In the genomic region with DNA sequence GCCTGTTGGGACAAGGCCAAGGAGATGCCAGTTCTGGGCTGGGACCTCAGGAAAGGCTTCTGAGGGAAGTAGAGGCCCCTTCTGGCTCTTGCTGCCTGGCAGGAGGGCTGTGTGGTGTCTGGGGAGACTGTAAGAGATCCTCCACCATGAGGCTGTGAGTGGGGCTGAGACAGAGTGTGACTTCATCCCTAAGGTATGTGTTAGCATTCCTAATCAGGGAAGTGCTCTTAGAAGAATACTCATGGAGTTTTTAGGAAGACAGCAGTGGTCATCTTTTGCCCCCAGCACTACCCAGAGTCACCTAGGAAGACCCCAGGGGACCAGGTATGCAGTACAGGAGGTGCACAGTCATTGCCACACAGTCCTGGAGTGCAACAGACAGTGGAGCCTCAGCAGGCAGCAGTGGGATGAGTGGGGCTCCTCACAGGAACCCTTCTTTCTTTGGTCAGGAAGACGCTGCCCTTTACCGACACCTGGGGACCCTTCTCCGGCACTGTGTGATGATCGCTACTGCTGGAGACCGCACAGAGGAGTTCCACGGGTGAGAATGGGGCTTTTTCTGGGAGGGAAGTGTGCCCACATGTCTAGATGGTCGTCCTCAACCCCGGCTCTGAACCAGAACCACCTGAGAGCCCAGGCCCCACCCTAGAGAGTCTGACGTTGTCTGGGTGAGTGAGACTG, we compare ENCODE assay signal across 1 cellular context.
TF ChIP-seq lines count a peak whose summit lies in the region.

No MANE protein-coding gene starts in this region.

TF ChIP-seq in HepG2, 621 proteins besides CTCF, POLR2A, EP300 and RAD21:
- no peak for TF ChIP-seq ZNF619 (CRISPR knock-in tag; IDR thresholded peaks at IDR 0.05)
- TF ChIP-seq ZMAT3 (CRISPR knock-in tag; conservative IDR thresholded peaks at IDR 0.05) = no peak
- TF ChIP-seq POLR2G (IDR thresholded peaks at IDR 0.05; ENCODE audit: low read depth, low read length) = no peak
- TF ChIP-seq, protein P1, sequence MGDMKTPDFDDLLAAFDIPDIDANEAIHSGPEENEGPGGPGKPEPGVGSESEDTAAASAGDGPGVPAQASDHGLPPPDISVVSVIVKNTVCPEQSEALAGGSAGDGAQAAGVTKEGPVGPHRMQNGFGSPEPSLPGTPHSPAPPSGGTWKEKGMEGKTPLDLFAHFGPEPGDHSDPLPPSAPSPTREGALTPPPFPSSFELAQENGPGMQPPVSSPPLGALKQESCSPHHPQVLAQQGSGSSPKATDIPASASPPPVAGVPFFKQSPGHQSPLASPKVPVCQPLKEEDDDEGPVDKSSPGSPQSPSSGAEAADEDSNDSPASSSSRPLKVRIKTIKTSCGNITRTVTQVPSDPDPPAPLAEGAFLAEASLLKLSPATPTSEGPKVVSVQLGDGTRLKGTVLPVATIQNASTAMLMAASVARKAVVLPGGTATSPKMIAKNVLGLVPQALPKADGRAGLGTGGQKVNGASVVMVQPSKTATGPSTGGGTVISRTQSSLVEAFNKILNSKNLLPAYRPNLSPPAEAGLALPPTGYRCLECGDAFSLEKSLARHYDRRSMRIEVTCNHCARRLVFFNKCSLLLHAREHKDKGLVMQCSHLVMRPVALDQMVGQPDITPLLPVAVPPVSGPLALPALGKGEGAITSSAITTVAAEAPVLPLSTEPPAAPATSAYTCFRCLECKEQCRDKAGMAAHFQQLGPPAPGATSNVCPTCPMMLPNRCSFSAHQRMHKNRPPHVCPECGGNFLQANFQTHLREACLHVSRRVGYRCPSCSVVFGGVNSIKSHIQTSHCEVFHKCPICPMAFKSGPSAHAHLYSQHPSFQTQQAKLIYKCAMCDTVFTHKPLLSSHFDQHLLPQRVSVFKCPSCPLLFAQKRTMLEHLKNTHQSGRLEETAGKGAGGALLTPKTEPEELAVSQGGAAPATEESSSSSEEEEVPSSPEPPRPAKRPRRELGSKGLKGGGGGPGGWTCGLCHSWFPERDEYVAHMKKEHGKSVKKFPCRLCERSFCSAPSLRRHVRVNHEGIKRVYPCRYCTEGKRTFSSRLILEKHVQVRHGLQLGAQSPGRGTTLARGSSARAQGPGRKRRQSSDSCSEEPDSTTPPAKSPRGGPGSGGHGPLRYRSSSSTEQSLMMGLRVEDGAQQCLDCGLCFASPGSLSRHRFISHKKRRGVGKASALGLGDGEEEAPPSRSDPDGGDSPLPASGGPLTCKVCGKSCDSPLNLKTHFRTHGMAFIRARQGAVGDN (CRISPR knock-in tag; IDR thresholded peaks at IDR 0.05) = no peak
- TF ChIP-seq, protein P2, sequence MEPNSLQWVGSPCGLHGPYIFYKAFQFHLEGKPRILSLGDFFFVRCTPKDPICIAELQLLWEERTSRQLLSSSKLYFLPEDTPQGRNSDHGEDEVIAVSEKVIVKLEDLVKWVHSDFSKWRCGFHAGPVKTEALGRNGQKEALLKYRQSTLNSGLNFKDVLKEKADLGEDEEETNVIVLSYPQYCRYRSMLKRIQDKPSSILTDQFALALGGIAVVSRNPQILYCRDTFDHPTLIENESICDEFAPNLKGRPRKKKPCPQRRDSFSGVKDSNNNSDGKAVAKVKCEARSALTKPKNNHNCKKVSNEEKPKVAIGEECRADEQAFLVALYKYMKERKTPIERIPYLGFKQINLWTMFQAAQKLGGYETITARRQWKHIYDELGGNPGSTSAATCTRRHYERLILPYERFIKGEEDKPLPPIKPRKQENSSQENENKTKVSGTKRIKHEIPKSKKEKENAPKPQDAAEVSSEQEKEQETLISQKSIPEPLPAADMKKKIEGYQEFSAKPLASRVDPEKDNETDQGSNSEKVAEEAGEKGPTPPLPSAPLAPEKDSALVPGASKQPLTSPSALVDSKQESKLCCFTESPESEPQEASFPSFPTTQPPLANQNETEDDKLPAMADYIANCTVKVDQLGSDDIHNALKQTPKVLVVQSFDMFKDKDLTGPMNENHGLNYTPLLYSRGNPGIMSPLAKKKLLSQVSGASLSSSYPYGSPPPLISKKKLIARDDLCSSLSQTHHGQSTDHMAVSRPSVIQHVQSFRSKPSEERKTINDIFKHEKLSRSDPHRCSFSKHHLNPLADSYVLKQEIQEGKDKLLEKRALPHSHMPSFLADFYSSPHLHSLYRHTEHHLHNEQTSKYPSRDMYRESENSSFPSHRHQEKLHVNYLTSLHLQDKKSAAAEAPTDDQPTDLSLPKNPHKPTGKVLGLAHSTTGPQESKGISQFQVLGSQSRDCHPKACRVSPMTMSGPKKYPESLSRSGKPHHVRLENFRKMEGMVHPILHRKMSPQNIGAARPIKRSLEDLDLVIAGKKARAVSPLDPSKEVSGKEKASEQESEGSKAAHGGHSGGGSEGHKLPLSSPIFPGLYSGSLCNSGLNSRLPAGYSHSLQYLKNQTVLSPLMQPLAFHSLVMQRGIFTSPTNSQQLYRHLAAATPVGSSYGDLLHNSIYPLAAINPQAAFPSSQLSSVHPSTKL (CRISPR knock-in tag; IDR thresholded peaks at IDR 0.05) = no peak
- TF ChIP-seq ZNF460 (CRISPR knock-in tag; IDR thresholded peaks at IDR 0.05; ENCODE audit: borderline replicate concordance) = no peak
- no peak for TF ChIP-seq EEA1 (CRISPR knock-in tag; IDR thresholded peaks at IDR 0.05; ENCODE audit: borderline replicate concordance)
- TF ChIP-seq MZF1 (CRISPR knock-in tag; IDR thresholded peaks at IDR 0.05; ENCODE audit: borderline replicate concordance) = no peak
- TF ChIP-seq ELF3 (CRISPR knock-in tag; IDR thresholded peaks at IDR 0.05) = no peak
- no peak for TF ChIP-seq ZFP36L2 (CRISPR knock-in tag; IDR thresholded peaks at IDR 0.05)
- no peak for TF ChIP-seq ZNF720 (CRISPR knock-in tag; IDR thresholded peaks at IDR 0.05)
- no peak for TF ChIP-seq ZFP36 (IDR thresholded peaks at IDR 0.05; ENCODE audit: borderline replicate concordance, low read depth, low read length, partially characterized antibody)
- TF ChIP-seq ZNF296 (CRISPR knock-in tag; conservative IDR thresholded peaks at IDR 0.05) = no peak
- TF ChIP-seq, protein P3, sequence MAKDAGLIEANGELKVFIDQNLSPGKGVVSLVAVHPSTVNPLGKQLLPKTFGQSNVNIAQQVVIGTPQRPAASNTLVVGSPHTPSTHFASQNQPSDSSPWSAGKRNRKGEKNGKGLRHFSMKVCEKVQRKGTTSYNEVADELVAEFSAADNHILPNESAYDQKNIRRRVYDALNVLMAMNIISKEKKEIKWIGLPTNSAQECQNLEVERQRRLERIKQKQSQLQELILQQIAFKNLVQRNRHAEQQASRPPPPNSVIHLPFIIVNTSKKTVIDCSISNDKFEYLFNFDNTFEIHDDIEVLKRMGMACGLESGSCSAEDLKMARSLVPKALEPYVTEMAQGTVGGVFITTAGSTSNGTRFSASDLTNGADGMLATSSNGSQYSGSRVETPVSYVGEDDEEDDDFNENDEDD (CRISPR knock-in tag; IDR thresholded peaks at IDR 0.05; ENCODE audit: borderline replicate concordance) = no peak
- no peak for TF ChIP-seq GATA4 (IDR thresholded peaks at IDR 0.05; ENCODE audit: borderline replicate concordance, low read depth)
- TF ChIP-seq GLI4 (CRISPR knock-in tag; IDR thresholded peaks at IDR 0.05; ENCODE audit: borderline replicate concordance) = no peak
- no peak for TF ChIP-seq NFE2L1 (CRISPR knock-in tag; IDR thresholded peaks at IDR 0.05; ENCODE audit: borderline replicate concordance)
- TF ChIP-seq CHCHD3 (CRISPR knock-in tag; IDR thresholded peaks at IDR 0.05) = no peak
